In genomic region chr2:54644236-54644635, GRCh38 we compare ENCODE assay signal across 22 cellular contexts.
A peak's percentile ranks its signal among the peaks of the same experiment; 100 is the strongest.
DNase-seq lines count a peak whose midpoint lies in the region; ATAC-seq, FAIRE-seq and TF ChIP-seq lines count a peak whose summit lies in the region.
"Had no signal": no experiment of that assay in that cellular context is flagged by ENCODE, and none has a peak within 500 bp of the region (broad histone marks: within the 10 kb centered on the region; RNA-seq: fewer than 3 reads in every experiment).

No MANE protein-coding gene starts in this region.

- peaks cover 21% of the 10 kb centered on the region for H3K4me1 ChIP-seq in HepG2 (ENCODE audit: insufficient read depth, low read length)
- peaks cover 0 to 29% (median 10%) of the 10 kb centered on the region in 4 donors for H3K4me1 ChIP-seq in right lobe of liver

- H3K9me3 Mint-ChIP-seq in T-helper 2 cell treated with Interferon-gamma antibody and Interleukin-4, amounts not matched to agents 5 μg/mL and 100 μg/mL, for 36 hours: no peaks in the 10 kb centered on the region
- H3K9me3 Mint-ChIP-seq in endothelial cell (ENCODE audit: unreplicated experiment) (no peaks in the 10 kb centered on the region), progenitor cell of endocrine pancreas (ENCODE audit: low read depth) (no peaks in the 10 kb centered on the region)
- H3K9me3 Mint-ChIP-seq: CD8-positive, alpha-beta memory T cell had no signal

- H3K36me3 Mint-ChIP-seq in T-helper 2 cell treated with Interferon-gamma antibody and Interleukin-4, amounts not matched to agents 5 μg/mL and 100 μg/mL, for 36 hours (ENCODE audit: low read depth): peaks cover 72% of the 10 kb centered on the region
- H3K36me3 Mint-ChIP-seq in endothelial cell (ENCODE audit: low read depth, unreplicated experiment) (peaks cover 92% of the 10 kb centered on the region), progenitor cell of endocrine pancreas (ENCODE audit: insufficient read depth) (peaks cover 47% of the 10 kb centered on the region)

- H3K9me3 ChIP-seq in HepG2 (ENCODE audit: low read length): no peaks in the 10 kb centered on the region
- no peaks in the 10 kb centered on the region for H3K9me3 ChIP-seq in right lobe of liver
- H3K9me3 ChIP-seq: BLaER1 treated with 17β-estradiol and CSF1 and Interleukin-3, amounts not matched to agents 10 nM and 100 nM; HAP-1 had no signal

- TF ChIP-seq POLR2A in HepG2 (IDR thresholded peaks at IDR 0.05; ENCODE audit: insufficient read depth in 1 of 2, low read depth in 2 of 2, low read length in 2 of 2) (no peak), right lobe of liver (IDR thresholded peaks at IDR 0.05) (no peak)

- TF ChIP-seq RAD21 in HepG2 (CRISPR knock-in tag; IDR thresholded peaks at IDR 0.05): no peak

- H3K4me3 ChIP-seq in HepG2 (replicated peaks in 1 of 3; ENCODE audit: insufficient read depth in 1 of 3, low read depth in 2 of 3, low read length in 3 of 3) (no peak overlapping the region), right lobe of liver (no peak overlapping the region)
- H3K4me3 ChIP-seq: BLaER1 treated with 17β-estradiol and CSF1 and Interleukin-3, amounts not matched to agents 10 nM and 100 nM; GM12878; HAP-1 had no signal

- no peak for DNase-seq in T-helper 2 cell treated with Interferon-gamma antibody and Interleukin-4, amounts not matched to agents 5 μg/mL and 100 μg/mL, for 36 hours (ENCODE audit: low spot score)
- DNase-seq in T-helper 2 cell (no peak), HepG2 (ENCODE audit: low spot score) (no peak), right lobe of liver (no peak), endothelial cell (ENCODE audit: low spot score) (no peak), progenitor cell of endocrine pancreas (ENCODE audit: low spot score, unreplicated experiment) (no peak), dermis blood vessel endothelial cell (no peak)
- DNase-seq: CD8-positive, alpha-beta memory T cell; COR-L47; DMS 273 treated with DMSO at 0.1 percent for 48 hours; DMS53; DND-41; EL; IMR-90 had no signal

- peaks cover 10% of the 10 kb centered on the region for H3K79me2 ChIP-seq in HepG2 (ENCODE audit: insufficient read depth, low read length)

- H3K4me1 Mint-ChIP-seq in T-helper 2 cell treated with Interferon-gamma antibody and Interleukin-4, amounts not matched to agents 5 μg/mL and 100 μg/mL, for 36 hours (ENCODE audit: low read depth): peaks cover 3% of the 10 kb centered on the region
- H3K4me1 Mint-ChIP-seq in endothelial cell (ENCODE audit: unreplicated experiment) (peaks cover 20% of the 10 kb centered on the region), progenitor cell of endocrine pancreas (ENCODE audit: low read depth) (peaks cover 10% of the 10 kb centered on the region)

- WGBS in HepG2 (ENCODE audit: low lambda C conversion rate): 97% methylated on average over 4 of the region's 4 CpGs
- WGBS in right lobe of liver (ENCODE audit: insufficient coverage, low coverage, low lambda C conversion rate, missing lambda C conversion rate): 39% methylated on average over 4 of the region's 4 CpGs

- peak overlapping the region; percentile 26 for H3K27ac Mint-ChIP-seq in T-helper 2 cell treated with Interferon-gamma antibody and Interleukin-4, amounts not matched to agents 5 μg/mL and 100 μg/mL, for 36 hours
- H3K27ac Mint-ChIP-seq in endothelial cell (ENCODE audit: unreplicated experiment) (peak overlapping the region; percentile 14), progenitor cell of endocrine pancreas (peak overlapping the region; percentile 18)
- H3K27ac Mint-ChIP-seq: B cell had no signal

- H3K27me3 ChIP-seq in HepG2 (ENCODE audit: control insufficient read depth in 1 of 2, insufficient read depth in 2 of 2, low read length in 2 of 2) (no peaks in the 10 kb centered on the region), right lobe of liver (no peaks in the 10 kb centered on the region)
- H3K27me3 ChIP-seq: BLaER1 treated with 17β-estradiol and CSF1 and Interleukin-3, amounts not matched to agents 10 nM and 100 nM had no signal

- POLR2A ChIA-PET in HepG2 (lab: Yijun Ruan, JAX): no interaction called here

- peaks cover 21% of the 10 kb centered on the region for H4K20me1 ChIP-seq in HepG2 (ENCODE audit: insufficient read depth, low read length)

- intact Hi-C loops in HepG2 (cut with micrococcal nuclease; ENCODE audit: unreplicated experiment) (loop anchor here (5.0 kb wide), 1 partner anchor 122 kb away; no protein-coding TSS in a partner anchor), right lobe of liver (cut with DNase I) (no loop called here)

- FAIRE-seq in HepG2 (lab: Jason Lieb, UNC): no peak
- FAIRE-seq: GM12878, H1 had no signal

- no TSS peak for BruUV-seq in HepG2 (replicated peaks; lab: Mats Ljungman, UMichigan)

- CTCF ChIA-PET in HepG2 (lab: Yijun Ruan, JAX; ENCODE audit: low intra/inter-chr PET ratio, low total read pairs): no interaction called here

- H3K9ac ChIP-seq in HepG2 (ENCODE audit: insufficient read depth, low read depth, low read length): no peak overlapping the region
- H3K9ac ChIP-seq: BLaER1 treated with 17β-estradiol and CSF1 and Interleukin-3, amounts not matched to agents 10 nM and 100 nM had no signal

- H3K27ac ChIP-seq in HepG2 (ENCODE audit: extremely low read length, insufficient read depth, low read length) (no peak overlapping the region), right lobe of liver (no peak overlapping the region)
- H3K27ac ChIP-seq: 22Rv1; BLaER1 treated with 17β-estradiol and CSF1 and Interleukin-3, amounts not matched to agents 10 nM and 100 nM; HL-60 had no signal

- TF ChIP-seq EP300 in HepG2 (IDR thresholded peaks at IDR 0.05; ENCODE audit: low read depth in 2 of 2, low read length in 2 of 2): no peak
- no peak for TF ChIP-seq EP300 in HepG2 (CRISPR knock-in tag; IDR thresholded peaks at IDR 0.05; ENCODE audit: borderline replicate concordance)

- no peak for ATAC-seq in HepG2
- ATAC-seq in right lobe of liver: no peak
- ATAC-seq in HG02678 (IDR thresholded peaks at IDR 0.05; ENCODE audit: unreplicated experiment): no peak
- ATAC-seq: GM12878 had no signal

- H3K4me3 Mint-ChIP-seq in T-helper 2 cell treated with Interferon-gamma antibody and Interleukin-4, amounts not matched to agents 5 μg/mL and 100 μg/mL, for 36 hours: no peak overlapping the region
- H3K4me3 Mint-ChIP-seq in endothelial cell (ENCODE audit: unreplicated experiment) (peak overlapping the region; percentile 19), progenitor cell of endocrine pancreas (ENCODE audit: low read depth) (no peak overlapping the region)
- H3K4me3 Mint-ChIP-seq: B cell; CD8-positive, alpha-beta memory T cell had no signal

- no peak overlapping the region for H3K4me2 ChIP-seq in HepG2 (ENCODE audit: low read depth, low read length)
- H3K4me2 ChIP-seq: BLaER1 treated with 17β-estradiol and CSF1 and Interleukin-3, amounts not matched to agents 10 nM and 100 nM had no signal

- no peaks in the 10 kb centered on the region for H3K27me3 Mint-ChIP-seq in T-helper 2 cell treated with Interferon-gamma antibody and Interleukin-4, amounts not matched to agents 5 μg/mL and 100 μg/mL, for 36 hours (ENCODE audit: low read depth)
- peaks cover 46% of the 10 kb centered on the region for H3K27me3 Mint-ChIP-seq in endothelial cell (ENCODE audit: unreplicated experiment)
- no peaks in the 10 kb centered on the region for H3K27me3 Mint-ChIP-seq in progenitor cell of endocrine pancreas
- H3K27me3 Mint-ChIP-seq: B cell had no signal

- peaks cover 75 to 97% of the 10 kb centered on the region in 2 experiments for H3K36me3 ChIP-seq in HepG2 (replicated peaks in 1 of 2; ENCODE audit: control insufficient read depth in 1 of 2, insufficient read depth in 2 of 2, low read length in 2 of 2)
- peaks cover 11 to 63% (median 44%) of the 10 kb centered on the region in 4 donors for H3K36me3 ChIP-seq in right lobe of liver

- H2AFZ ChIP-seq in HepG2 (ENCODE audit: low read length): no peak overlapping the region

- TF ChIP-seq CTCF in HepG2 (CRISPR knock-in tag; IDR thresholded peaks at IDR 0.05): no peak
- TF ChIP-seq CTCF in right lobe of liver (IDR thresholded peaks at IDR 0.05): no peak
- no peak for TF ChIP-seq CTCF in endothelial cell (IDR thresholded peaks at IDR 0.05; ENCODE audit: unreplicated experiment)
- TF ChIP-seq CTCF in progenitor cell of endocrine pancreas (IDR thresholded peaks at IDR 0.05; ENCODE audit: unreplicated experiment): no peak

- in situ Hi-C loops in HepG2 (cut with HindIII; ENCODE audit: extremely low pct_ligation_motif_present, low pct_unique_long_range_greater_than_20kb): no loop called here

TF ChIP-seq in HepG2, 621 proteins besides CTCF, POLR2A, EP300 and RAD21 (continues in another document):
- TF ChIP-seq EHMT2 (IDR thresholded peaks at IDR 0.05; ENCODE audit: borderline replicate concordance, low read depth, low read length) (no peak), RBM22 (optimal IDR thresholded peaks at IDR 0.05; ENCODE audit: low read length) (peak; percentile 98), RFX3 (CRISPR knock-in tag; IDR thresholded peaks at IDR 0.05) (no peak)
